11 cellular contexts compared by ENCODE assay signal in genomic region chr16:84614914-84615813, GRCh38. TPM values are rescaled to one million over a fixed set of nuclear protein-coding genes. Genes with fewer than 3 reads are reported as not detected.
DNase-seq lines count a peak whose midpoint lies in the region; ATAC-seq lines count a peak whose summit lies in the region.
"Had no signal": no experiment of that assay in that cellular context is flagged by ENCODE, and none has a peak within 500 bp of the region (broad histone marks: within the 10 kb centered on the region; RNA-seq: fewer than 3 reads in every experiment).

No MANE protein-coding gene starts in this region.

- H3K18ac ChIP-seq in mesendoderm (ENCODE audit: low read length): no peak overlapping the region

- no peak overlapping the region for H2BK5ac ChIP-seq in mesendoderm (ENCODE audit: low read length)

- H2AK5ac ChIP-seq in mesendoderm (ENCODE audit: low read length): no peak overlapping the region

- H3K36me3 ChIP-seq in mesendoderm (ENCODE audit: control insufficient read depth, insufficient read depth, low read length): no peaks in the 10 kb centered on the region

- no peak overlapping the region for H4K8ac ChIP-seq in mesendoderm (ENCODE audit: low read depth, low read length)

- no peak overlapping the region for H3K56ac ChIP-seq in mesendoderm (ENCODE audit: low read length)

- no peaks in the 10 kb centered on the region for H3K27me3 Mint-ChIP-seq in stimulated activated naive CD8-positive, alpha-beta T cell treated with anti-CD3 and anti-CD28 coated beads, Interleukin-15, Interleukin-2, amounts not matched to agents 100 ng/mL and 50 ng/mL, for 24 hours
- no peaks in the 10 kb centered on the region for H3K27me3 Mint-ChIP-seq in activated T-helper 17 cell treated with anti-CD3 and anti-CD28 coated beads, Interleukin-2, amount 50 U/mL, for 72 hours

- DNase-seq in stimulated activated naive CD8-positive, alpha-beta T cell treated with anti-CD3 and anti-CD28 coated beads, Interleukin-15, Interleukin-2, amounts not matched to agents 100 U/mL and 50 U/mL, for 24 hours: no peak
- DNase-seq in mesendoderm (no peak), NCI-H1436 (lab: John Stamatoyannopoulos, UW) (no peak), HuH-7 (ENCODE audit: low spot score) (no peak)
- DNase-seq: activated CD8-positive, alpha-beta memory T cell treated with anti-CD3 and anti-CD28 coated beads for 24 hours; foreskin fibroblast; NCI-H187 had no signal

- H3K27me3 ChIP-seq in mesendoderm (ENCODE audit: insufficient read depth, low read length, poor library complexity): no peaks in the 10 kb centered on the region

- H3K4ac ChIP-seq in mesendoderm (ENCODE audit: low read depth, low read length): no peak overlapping the region

- H3K4me3 ChIP-seq in mesendoderm (ENCODE audit: low read length): no peak overlapping the region

- peak overlapping the region; percentile 79 for H3K27ac Mint-ChIP-seq in stimulated activated naive CD8-positive, alpha-beta T cell treated with anti-CD3 and anti-CD28 coated beads, Interleukin-15, Interleukin-2, amounts not matched to agents 100 ng/mL and 50 ng/mL, for 24 hours
- H3K27ac Mint-ChIP-seq in activated T-helper 17 cell treated with anti-CD3 and anti-CD28 coated beads, Interleukin-2, amount 50 U/mL, for 72 hours: peak overlapping the region; percentile 97

- WGBS in mesendoderm (ENCODE audit: extremely low coverage, insufficient coverage, low lambda C conversion rate): no CpG with 5 or more reads among the region's 20 CpGs

- no peak overlapping the region for H3K9ac ChIP-seq in mesendoderm (ENCODE audit: low read length)

- H3K79me2 ChIP-seq in mesendoderm (ENCODE audit: control insufficient read depth, insufficient read depth, low read length): peaks cover 34% of the 10 kb centered on the region

- peaks cover 10% of the 10 kb centered on the region for H3K9me3 Mint-ChIP-seq in stimulated activated naive CD8-positive, alpha-beta T cell treated with anti-CD3 and anti-CD28 coated beads, Interleukin-15, Interleukin-2, amounts not matched to agents 100 ng/mL and 50 ng/mL, for 24 hours
- H3K9me3 Mint-ChIP-seq in activated T-helper 17 cell treated with anti-CD3 and anti-CD28 coated beads, Interleukin-2, amount 50 U/mL, for 72 hours: no peaks in the 10 kb centered on the region

- H2BK120ac ChIP-seq in mesendoderm (ENCODE audit: low read depth, low read length): no peak overlapping the region

- H3K27ac ChIP-seq in mesendoderm (ENCODE audit: low read depth, low read length): no peak overlapping the region

- no peak overlapping the region for H2BK15ac ChIP-seq in mesendoderm (replicated peaks; ENCODE audit: low read depth)

- H3K23ac ChIP-seq in mesendoderm (ENCODE audit: low read length): peak overlapping the region; percentile 60

- peaks cover 17% of the 10 kb centered on the region for H3K79me1 ChIP-seq in mesendoderm (ENCODE audit: low read length)

- H4K5ac ChIP-seq in mesendoderm (ENCODE audit: low read length): no peak overlapping the region

- no peak overlapping the region for H3K4me2 ChIP-seq in mesendoderm (ENCODE audit: low read length)

- peaks cover 63% of the 10 kb centered on the region for H3K36me3 Mint-ChIP-seq in stimulated activated naive CD8-positive, alpha-beta T cell treated with anti-CD3 and anti-CD28 coated beads, Interleukin-15, Interleukin-2, amounts not matched to agents 100 ng/mL and 50 ng/mL, for 24 hours (ENCODE audit: low read depth)
- H3K36me3 Mint-ChIP-seq in activated T-helper 17 cell treated with anti-CD3 and anti-CD28 coated beads, Interleukin-2, amount 50 U/mL, for 72 hours (ENCODE audit: low read depth): peaks cover 74% of the 10 kb centered on the region

- peaks cover 68% of the 10 kb centered on the region for H3K4me1 Mint-ChIP-seq in stimulated activated naive CD8-positive, alpha-beta T cell treated with anti-CD3 and anti-CD28 coated beads, Interleukin-15, Interleukin-2, amounts not matched to agents 100 ng/mL and 50 ng/mL, for 24 hours (ENCODE audit: low read depth)
- peaks cover 47% of the 10 kb centered on the region for H3K4me1 Mint-ChIP-seq in activated T-helper 17 cell treated with anti-CD3 and anti-CD28 coated beads, Interleukin-2, amount 50 U/mL, for 72 hours

- peak overlapping the region; percentile 93 for H3K4me3 Mint-ChIP-seq in stimulated activated naive CD8-positive, alpha-beta T cell treated with anti-CD3 and anti-CD28 coated beads, Interleukin-15, Interleukin-2, amounts not matched to agents 100 ng/mL and 50 ng/mL, for 24 hours
- peak overlapping the region; percentile 91 for H3K4me3 Mint-ChIP-seq in activated T-helper 17 cell treated with anti-CD3 and anti-CD28 coated beads, Interleukin-2, amount 50 U/mL, for 72 hours

- no peak for ATAC-seq in stimulated activated naive CD8-positive, alpha-beta T cell treated with anti-CD3 and anti-CD28 coated beads, Interleukin-15, Interleukin-2, amounts not matched to agents 100 U/mL and 50 U/mL, for 24 hours
- no peak for ATAC-seq in activated T-helper 17 cell treated with anti-CD3 and anti-CD28 coated beads, Interleukin-2, amount 50 U/mL, for 72 hours (replicated peaks)
- no peak for ATAC-seq in GM21526 (IDR thresholded peaks at IDR 0.05; ENCODE audit: low FRiP score, unreplicated experiment)
- ATAC-seq in HG02870 (IDR thresholded peaks at IDR 0.05; ENCODE audit: unreplicated experiment): no peak

- H3K4me1 ChIP-seq in mesendoderm (ENCODE audit: control insufficient read depth, low read depth, low read length): peaks cover 2% of the 10 kb centered on the region

RNA-seq across cellular contexts. Expression of gene COTL1, which starts 2.7 kb away (rescaled TPM):
- 100 to 1,000 TPM; 250 to 505 TPM for total RNA-seq in activated T-helper 17 cell treated with anti-CD3 and anti-CD28 coated beads, Interleukin-2, amount 50 U/mL, for 72 hours
- 102 TPM for polyA plus RNA-seq in mesendoderm (2013, experiment 1 of 2)
- polyA plus RNA-seq in mesendoderm (2013, experiment 2 of 2): 104 TPM

RNA-seq across cellular contexts. Expression of gene KLHL36, which starts 33.1 kb away (rescaled TPM):
- total RNA-seq in activated T-helper 17 cell treated with anti-CD3 and anti-CD28 coated beads, Interleukin-2, amount 50 U/mL, for 72 hours: 10 to 100 TPM; 52.3 to 65.5 TPM
- polyA plus RNA-seq in mesendoderm (2013, experiment 1 of 2): 6.7 TPM
- polyA plus RNA-seq in mesendoderm (2013, experiment 2 of 2): 7.3 TPM
